ENCODE assay signal across 20 cellular contexts in the genomic region with DNA sequence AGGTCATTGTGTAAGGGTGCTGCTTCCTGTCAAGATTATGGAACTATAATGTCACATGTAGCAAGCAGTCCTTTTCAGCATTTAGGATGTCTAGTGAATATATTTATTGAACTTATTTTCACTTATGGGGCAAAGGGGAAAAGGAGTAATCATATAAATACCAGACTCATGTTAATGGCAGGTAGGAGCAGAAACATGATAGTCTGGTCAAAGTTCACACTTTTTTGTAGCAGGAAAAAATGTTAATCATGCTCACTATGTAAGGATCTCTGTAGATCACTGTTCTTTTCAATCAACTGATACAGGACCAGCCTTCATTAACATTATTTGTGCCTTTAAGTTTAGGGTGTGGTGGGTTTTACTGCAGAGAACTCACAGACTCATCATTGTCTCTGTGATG.
DNase-seq lines count a peak whose midpoint lies in the region; ATAC-seq, FAIRE-seq and TF ChIP-seq lines count a peak whose summit lies in the region.
"Had no signal": no experiment of that assay in that cellular context is flagged by ENCODE, and none has a peak within 500 bp of the region (broad histone marks: within the 10 kb centered on the region; RNA-seq: fewer than 3 reads in every experiment).

No MANE protein-coding gene starts in this region.

- intact Hi-C loops in HepG2 (cut with micrococcal nuclease; ENCODE audit: unreplicated experiment): no loop called here
- intact Hi-C loops in right lobe of liver (cut with DNase I): no loop called here
- intact Hi-C loops in left colon (cut with DNase I, micrococcal nuclease): no loop called here

- no peak overlapping the region for H3K4me2 ChIP-seq in HepG2 (ENCODE audit: low read depth, low read length)

- BruUV-seq in HepG2 (replicated peaks; lab: Mats Ljungman, UMichigan): no TSS peak

- ATAC-seq in HepG2: peak; percentile 65
- ATAC-seq in right lobe of liver: no peak
- peak; percentile 73 for ATAC-seq in left colon
- ATAC-seq: HCT116, K562 had no signal

- no peak for TF ChIP-seq EP300 in HepG2 (IDR thresholded peaks at IDR 0.05; ENCODE audit: low read depth in 2 of 2, low read length in 2 of 2)
- TF ChIP-seq EP300 in HepG2 (CRISPR knock-in tag; IDR thresholded peaks at IDR 0.05; ENCODE audit: borderline replicate concordance): no peak

- DNase-seq in HepG2 (ENCODE audit: low spot score) (peak; percentile 52), right lobe of liver (no peak), left colon (no peak), small intestine (peak; percentile 81), GDM1 (lab: John Stamatoyannopoulos, UW) (no peak), superior temporal gyrus (ENCODE audit: extremely low spot score) (no peak)
- DNase-seq in activated T-cell treated with anti-CD3 and anti-CD28 coated beads, Interleukin-2, amount 50 U/mL, for 1 hour: no peak
- DNase-seq: ACHN; BE2C; C1 segment of cervical spinal cord; Caco-2; CD4-positive, alpha-beta T cell; GF-D8; GOT3; H7; HFFc6 had no signal

- FAIRE-seq in HepG2 (lab: Jason Lieb, UNC): peak; percentile 52
- FAIRE-seq in small intestine (lab: Jason Lieb, UNC): no peak
- FAIRE-seq: A204.1, D721Med, K562 had no signal

- CTCF ChIA-PET in HepG2 (lab: Yijun Ruan, JAX; ENCODE audit: low intra/inter-chr PET ratio, low total read pairs): no interaction called here

- in situ Hi-C loops in HepG2 (cut with HindIII; ENCODE audit: extremely low pct_ligation_motif_present, low pct_unique_long_range_greater_than_20kb): no loop called here

- no peak overlapping the region for H3K27ac ChIP-seq in HepG2 (ENCODE audit: extremely low read length, insufficient read depth, low read length)
- H3K27ac ChIP-seq in right lobe of liver: no peak overlapping the region
- H3K27ac ChIP-seq in small intestine (ENCODE audit: low read depth in 1 of 2, low read length in 1 of 2): no peak overlapping the region

- H3K27me3 ChIP-seq in HepG2 (ENCODE audit: control insufficient read depth in 1 of 2, insufficient read depth in 2 of 2, low read length in 2 of 2) (no peaks in the 10 kb centered on the region), right lobe of liver (no peaks in the 10 kb centered on the region), small intestine (ENCODE audit: control insufficient read depth in 2 of 2, insufficient read depth in 2 of 2, low read length in 2 of 2) (no peaks in the 10 kb centered on the region)
- H3K27me3 ChIP-seq: BE2C had no signal

- no peak overlapping the region for H3K4me3 ChIP-seq in HepG2 (replicated peaks in 1 of 3; ENCODE audit: insufficient read depth in 1 of 3, low read depth in 2 of 3, low read length in 3 of 3)
- H3K4me3 ChIP-seq in right lobe of liver: no peak overlapping the region
- H3K4me3 ChIP-seq in small intestine (ENCODE audit: low read depth in 1 of 2, low read length in 2 of 2): no peak overlapping the region
- H3K4me3 ChIP-seq: K562 had no signal

- no peak for TF ChIP-seq RAD21 in HepG2 (CRISPR knock-in tag; IDR thresholded peaks at IDR 0.05)

- H4K20me1 ChIP-seq in HepG2 (ENCODE audit: insufficient read depth, low read length): no peaks in the 10 kb centered on the region

- no peaks in the 10 kb centered on the region for H3K79me2 ChIP-seq in HepG2 (ENCODE audit: insufficient read depth, low read length)

- peaks cover 8 to 28% of the 10 kb centered on the region in 2 experiments; a peak in 4 of 5 replicates for H3K36me3 ChIP-seq in HepG2 (replicated peaks in 1 of 2; ENCODE audit: control insufficient read depth in 1 of 2, insufficient read depth in 2 of 2, low read length in 2 of 2)
- H3K36me3 ChIP-seq in right lobe of liver: no peaks in the 10 kb centered on the region
- H3K36me3 ChIP-seq in small intestine (ENCODE audit: control insufficient read depth in 2 of 2, insufficient read depth in 2 of 2, low read length in 2 of 2): no peaks in the 10 kb centered on the region
- H3K36me3 ChIP-seq: BE2C had no signal

- no peak overlapping the region for H3K9ac ChIP-seq in HepG2 (ENCODE audit: insufficient read depth, low read depth, low read length)

- POLR2A ChIA-PET in HepG2 (lab: Yijun Ruan, JAX): no interaction called here

- no peak for TF ChIP-seq CTCF in HepG2 (CRISPR knock-in tag; IDR thresholded peaks at IDR 0.05)
- no peak for TF ChIP-seq CTCF in right lobe of liver (IDR thresholded peaks at IDR 0.05)

- H3K4me1 ChIP-seq in HepG2 (ENCODE audit: insufficient read depth, low read length) (peaks cover 13% of the 10 kb centered on the region), right lobe of liver (no peaks in the 10 kb centered on the region), small intestine (ENCODE audit: control insufficient read depth in 2 of 2, insufficient read depth in 1 of 2, low read depth in 1 of 2, low read length in 1 of 2) (no peaks in the 10 kb centered on the region)
- H3K4me1 ChIP-seq: BE2C had no signal

- H3K9me3 ChIP-seq in HepG2 (ENCODE audit: low read length) (no peaks in the 10 kb centered on the region), right lobe of liver (no peaks in the 10 kb centered on the region), small intestine (ENCODE audit: control insufficient read depth, low read depth) (no peaks in the 10 kb centered on the region)
- H3K9me3 ChIP-seq: BE2C, Caco-2 had no signal

- H2AFZ ChIP-seq in HepG2 (ENCODE audit: low read length): no peak overlapping the region

- TF ChIP-seq POLR2A in HepG2 (IDR thresholded peaks at IDR 0.05; ENCODE audit: insufficient read depth in 1 of 2, low read depth in 2 of 2, low read length in 2 of 2) (no peak), right lobe of liver (IDR thresholded peaks at IDR 0.05) (no peak)

TF ChIP-seq in HepG2, 621 proteins besides CTCF, POLR2A, EP300 and RAD21:
- TF ChIP-seq PHB2 (IDR thresholded peaks at IDR 0.05; ENCODE audit: partially characterized antibody): no peak
- TF ChIP-seq HNF4A (CRISPR knock-in tag; IDR thresholded peaks at IDR 0.05): peak; percentile 24; the same call in 1 of the 2 replicates
TF ChIP-seq in HepG2: peak in this region for 1.

Comparison
In these comparisons a context has a peak if more than half of its experiments do, and no peak if none do; other contexts are left out.
1. ATAC-seq: peak in HepG2 (single experiment) and left colon (single experiment); none in right lobe of liver (0 of 4).
2. DNase-seq: peak in HepG2 (single experiment) and small intestine (single experiment); none in right lobe of liver (0 of 3), left colon (0 of 2), GDM1 (single experiment), superior temporal gyrus (single experiment) and activated T-cell treated with anti-CD3 and anti-CD28 coated beads, Interleukin-2, amount 50 U/mL, for 1 hour (single experiment).